Comparison of ENCODE assay signal across 1 cellular context in the genomic region with DNA sequence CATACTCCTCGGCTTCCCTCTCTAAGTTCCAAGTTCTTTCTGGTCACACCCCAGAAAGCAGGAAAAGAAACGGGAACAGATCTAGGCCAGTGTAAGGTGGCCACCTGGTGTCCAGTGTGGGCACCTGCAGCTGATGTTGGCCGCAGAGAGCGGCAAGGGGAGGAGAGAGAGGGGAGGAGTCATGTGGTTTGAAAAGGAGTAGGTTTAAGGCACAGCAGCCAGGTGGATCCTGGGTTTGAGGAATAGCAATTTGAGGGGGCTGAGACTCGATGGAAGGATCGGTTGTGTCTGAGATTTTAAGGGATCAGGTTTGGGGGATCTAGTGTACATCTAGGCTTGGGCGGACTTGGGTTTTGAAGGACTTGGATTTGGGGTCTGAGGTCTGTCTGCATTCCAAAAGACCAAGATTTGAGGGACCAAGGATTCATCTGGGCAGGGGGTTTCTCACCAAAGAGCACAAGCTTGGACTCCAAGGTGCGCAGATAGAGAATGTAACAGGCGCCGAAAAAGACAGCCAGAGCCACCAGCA.
TF ChIP-seq lines count a peak whose summit lies in the region.

No MANE protein-coding gene starts in this region.

TF ChIP-seq in K562, 482 proteins besides CTCF, POLR2A, EP300 and RAD21 (continued from another document and continues in another):
- TF ChIP-seq ZNF24 (IDR thresholded peaks at IDR 0.05) (no peak), SPI1 (IDR thresholded peaks at IDR 0.05; ENCODE audit: borderline replicate concordance, low read depth, low read length) (peak; percentile 62; the same call in 1 of the 2 replicates), ARID2 (IDR thresholded peaks at IDR 0.05) (peak; percentile 78; the same call in 1 of the 2 replicates), BHLHE40 (IDR thresholded peaks at IDR 0.05; ENCODE audit: low read length) (0 out of 2 replicates have a peak, but pooled peaks have one; percentile 24), NELFE (IDR thresholded peaks at IDR 0.05; ENCODE audit: insufficient read depth, insufficient read length) (no peak), FOSL1 (tag; conservative IDR thresholded peaks at IDR 0.05) (no peak), CREB1 (IDR thresholded peaks at IDR 0.05) (no peak), CREB1 (CRISPR knock-in tag; IDR thresholded peaks at IDR 0.05) (peak; percentile 9; the same call in 1 of the 2 replicates), TCF3 (CRISPR knock-in tag; IDR thresholded peaks at IDR 0.05) (no peak), ESRRA (IDR thresholded peaks at IDR 0.05; ENCODE audit: borderline replicate concordance, low read depth) (peak; percentile 13; the same call in 1 of the 2 replicates), ZEB2 (IDR thresholded peaks at IDR 0.05) (peak; percentile 45; the same call in 1 of the 2 replicates), LARP7 (IDR thresholded peaks at IDR 0.05) (0 out of 2 replicates have a peak, but pooled peaks have one; percentile 14), ZKSCAN8 (CRISPR knock-in tag; IDR thresholded peaks at IDR 0.05) (no peak), RHOXF2B (CRISPR knock-in tag; conservative IDR thresholded peaks at IDR 0.05) (no peak), SMARCE1 (IDR thresholded peaks at IDR 0.05) (0 out of 2 replicates have a peak, but pooled peaks have one; percentile 24), ZFP1 (CRISPR knock-in tag; IDR thresholded peaks at IDR 0.05) (no peak), SNIP1 (IDR thresholded peaks at IDR 0.05; ENCODE audit: low read depth) (no peak), DACH1 (IDR thresholded peaks at IDR 0.05; ENCODE audit: partially characterized antibody) (peak; percentile 65), CTBP1 (IDR thresholded peaks at IDR 0.05; ENCODE audit: borderline replicate concordance) (0 out of 2 replicates have a peak, but pooled peaks have one; percentile 27), MYC (IDR thresholded peaks at IDR 0.05; ENCODE audit: low read depth, low read length) (peak; percentile 68), MYC (CRISPR knock-in tag; IDR thresholded peaks at IDR 0.05; ENCODE audit: borderline replicate concordance, low read depth) (no peak), ATF7 (IDR thresholded peaks at IDR 0.05) (0 out of 2 replicates have a peak, but pooled peaks have one; percentile 18), HCFC1 (IDR thresholded peaks at IDR 0.05; ENCODE audit: low read depth, low read length) (peak; percentile 38), KLF16 (IDR thresholded peaks at IDR 0.05) (peak; percentile 72), PHTF2 (CRISPR knock-in tag; IDR thresholded peaks at IDR 0.05) (no peak), PTRF (tag; IDR thresholded peaks at IDR 0.05) (no peak), SMARCA4 (IDR thresholded peaks at IDR 0.05) (0 out of 2 replicates have a peak, but pooled peaks have one; percentile 40), ARNT (IDR thresholded peaks at IDR 0.05) (peak in 1 of 2 experiments; percentile 48; a peak in 1 of 4 replicates), ELF4 (CRISPR knock-in tag; IDR thresholded peaks at IDR 0.05) (no peak), TEAD4 (IDR thresholded peaks at IDR 0.05; ENCODE audit: low read length) (0 out of 2 replicates have a peak, but pooled peaks have one; percentile 27), TEAD4 (CRISPR knock-in tag; IDR thresholded peaks at IDR 0.05; ENCODE audit: borderline replicate concordance) (no peak)
- TF ChIP-seq, protein P1, sequence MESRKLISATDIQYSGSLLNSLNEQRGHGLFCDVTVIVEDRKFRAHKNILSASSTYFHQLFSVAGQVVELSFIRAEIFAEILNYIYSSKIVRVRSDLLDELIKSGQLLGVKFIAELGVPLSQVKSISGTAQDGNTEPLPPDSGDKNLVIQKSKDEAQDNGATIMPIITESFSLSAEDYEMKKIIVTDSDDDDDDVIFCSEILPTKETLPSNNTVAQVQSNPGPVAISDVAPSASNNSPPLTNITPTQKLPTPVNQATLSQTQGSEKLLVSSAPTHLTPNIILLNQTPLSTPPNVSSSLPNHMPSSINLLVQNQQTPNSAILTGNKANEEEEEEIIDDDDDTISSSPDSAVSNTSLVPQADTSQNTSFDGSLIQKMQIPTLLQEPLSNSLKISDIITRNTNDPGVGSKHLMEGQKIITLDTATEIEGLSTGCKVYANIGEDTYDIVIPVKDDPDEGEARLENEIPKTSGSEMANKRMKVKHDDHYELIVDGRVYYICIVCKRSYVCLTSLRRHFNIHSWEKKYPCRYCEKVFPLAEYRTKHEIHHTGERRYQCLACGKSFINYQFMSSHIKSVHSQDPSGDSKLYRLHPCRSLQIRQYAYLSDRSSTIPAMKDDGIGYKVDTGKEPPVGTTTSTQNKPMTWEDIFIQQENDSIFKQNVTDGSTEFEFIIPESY (CRISPR knock-in tag; IDR thresholded peaks at IDR 0.05), result 0 out of 2 replicates have a peak, but pooled peaks have one; percentile 57
- TF ChIP-seq, protein P2, sequence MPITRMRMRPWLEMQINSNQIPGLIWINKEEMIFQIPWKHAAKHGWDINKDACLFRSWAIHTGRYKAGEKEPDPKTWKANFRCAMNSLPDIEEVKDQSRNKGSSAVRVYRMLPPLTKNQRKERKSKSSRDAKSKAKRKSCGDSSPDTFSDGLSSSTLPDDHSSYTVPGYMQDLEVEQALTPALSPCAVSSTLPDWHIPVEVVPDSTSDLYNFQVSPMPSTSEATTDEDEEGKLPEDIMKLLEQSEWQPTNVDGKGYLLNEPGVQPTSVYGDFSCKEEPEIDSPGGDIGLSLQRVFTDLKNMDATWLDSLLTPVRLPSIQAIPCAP (CRISPR knock-in tag; IDR thresholded peaks at IDR 0.05; ENCODE audit: borderline replicate concordance), result no peak
- TF ChIP-seq, protein P3, sequence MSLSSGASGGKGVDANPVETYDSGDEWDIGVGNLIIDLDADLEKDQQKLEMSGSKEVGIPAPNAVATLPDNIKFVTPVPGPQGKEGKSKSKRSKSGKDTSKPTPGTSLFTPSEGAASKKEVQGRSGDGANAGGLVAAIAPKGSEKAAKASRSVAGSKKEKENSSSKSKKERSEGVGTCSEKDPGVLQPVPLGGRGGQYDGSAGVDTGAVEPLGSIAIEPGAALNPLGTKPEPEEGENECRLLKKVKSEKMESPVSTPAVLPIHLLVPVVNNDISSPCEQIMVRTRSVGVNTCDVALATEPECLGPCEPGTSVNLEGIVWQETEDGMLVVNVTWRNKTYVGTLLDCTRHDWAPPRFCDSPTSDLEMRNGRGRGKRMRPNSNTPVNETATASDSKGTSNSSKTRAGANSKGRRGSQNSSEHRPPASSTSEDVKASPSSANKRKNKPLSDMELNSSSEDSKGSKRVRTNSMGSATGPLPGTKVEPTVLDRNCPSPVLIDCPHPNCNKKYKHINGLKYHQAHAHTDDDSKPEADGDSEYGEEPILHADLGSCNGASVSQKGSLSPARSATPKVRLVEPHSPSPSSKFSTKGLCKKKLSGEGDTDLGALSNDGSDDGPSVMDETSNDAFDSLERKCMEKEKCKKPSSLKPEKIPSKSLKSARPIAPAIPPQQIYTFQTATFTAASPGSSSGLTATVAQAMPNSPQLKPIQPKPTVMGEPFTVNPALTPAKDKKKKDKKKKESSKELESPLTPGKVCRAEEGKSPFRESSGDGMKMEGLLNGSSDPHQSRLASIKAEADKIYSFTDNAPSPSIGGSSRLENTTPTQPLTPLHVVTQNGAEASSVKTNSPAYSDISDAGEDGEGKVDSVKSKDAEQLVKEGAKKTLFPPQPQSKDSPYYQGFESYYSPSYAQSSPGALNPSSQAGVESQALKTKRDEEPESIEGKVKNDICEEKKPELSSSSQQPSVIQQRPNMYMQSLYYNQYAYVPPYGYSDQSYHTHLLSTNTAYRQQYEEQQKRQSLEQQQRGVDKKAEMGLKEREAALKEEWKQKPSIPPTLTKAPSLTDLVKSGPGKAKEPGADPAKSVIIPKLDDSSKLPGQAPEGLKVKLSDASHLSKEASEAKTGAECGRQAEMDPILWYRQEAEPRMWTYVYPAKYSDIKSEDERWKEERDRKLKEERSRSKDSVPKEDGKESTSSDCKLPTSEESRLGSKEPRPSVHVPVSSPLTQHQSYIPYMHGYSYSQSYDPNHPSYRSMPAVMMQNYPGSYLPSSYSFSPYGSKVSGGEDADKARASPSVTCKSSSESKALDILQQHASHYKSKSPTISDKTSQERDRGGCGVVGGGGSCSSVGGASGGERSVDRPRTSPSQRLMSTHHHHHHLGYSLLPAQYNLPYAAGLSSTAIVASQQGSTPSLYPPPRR (CRISPR knock-in tag; IDR thresholded peaks at IDR 0.05; ENCODE audit: borderline replicate concordance), result no peak
- TF ChIP-seq, protein P4, sequence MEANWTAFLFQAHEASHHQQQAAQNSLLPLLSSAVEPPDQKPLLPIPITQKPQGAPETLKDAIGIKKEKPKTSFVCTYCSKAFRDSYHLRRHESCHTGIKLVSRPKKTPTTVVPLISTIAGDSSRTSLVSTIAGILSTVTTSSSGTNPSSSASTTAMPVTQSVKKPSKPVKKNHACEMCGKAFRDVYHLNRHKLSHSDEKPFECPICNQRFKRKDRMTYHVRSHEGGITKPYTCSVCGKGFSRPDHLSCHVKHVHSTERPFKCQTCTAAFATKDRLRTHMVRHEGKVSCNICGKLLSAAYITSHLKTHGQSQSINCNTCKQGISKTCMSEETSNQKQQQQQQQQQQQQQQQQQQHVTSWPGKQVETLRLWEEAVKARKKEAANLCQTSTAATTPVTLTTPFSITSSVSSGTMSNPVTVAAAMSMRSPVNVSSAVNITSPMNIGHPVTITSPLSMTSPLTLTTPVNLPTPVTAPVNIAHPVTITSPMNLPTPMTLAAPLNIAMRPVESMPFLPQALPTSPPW (CRISPR knock-in tag; IDR thresholded peaks at IDR 0.05), result peak; percentile 39
- TF ChIP-seq, protein P5, sequence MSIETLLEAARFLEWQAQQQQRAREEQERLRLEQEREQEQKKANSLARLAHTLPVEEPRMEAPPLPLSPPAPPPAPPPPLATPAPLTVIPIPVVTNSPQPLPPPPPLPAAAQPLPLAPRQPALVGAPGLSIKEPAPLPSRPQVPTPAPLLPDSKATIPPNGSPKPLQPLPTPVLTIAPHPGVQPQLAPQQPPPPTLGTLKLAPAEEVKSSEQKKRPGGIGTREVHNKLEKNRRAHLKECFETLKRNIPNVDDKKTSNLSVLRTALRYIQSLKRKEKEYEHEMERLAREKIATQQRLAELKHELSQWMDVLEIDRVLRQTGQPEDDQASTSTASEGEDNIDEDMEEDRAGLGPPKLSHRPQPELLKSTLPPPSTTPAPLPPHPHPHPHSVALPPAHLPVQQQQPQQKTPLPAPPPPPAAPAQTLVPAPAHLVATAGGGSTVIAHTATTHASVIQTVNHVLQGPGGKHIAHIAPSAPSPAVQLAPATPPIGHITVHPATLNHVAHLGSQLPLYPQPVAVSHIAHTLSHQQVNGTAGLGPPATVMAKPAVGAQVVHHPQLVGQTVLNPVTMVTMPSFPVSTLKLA (conservative IDR thresholded peaks at IDR 0.05), result peak in 1 of 2 experiments; percentile 46; a peak in 2 of 4 replicates
- TF ChIP-seq, protein P6, sequence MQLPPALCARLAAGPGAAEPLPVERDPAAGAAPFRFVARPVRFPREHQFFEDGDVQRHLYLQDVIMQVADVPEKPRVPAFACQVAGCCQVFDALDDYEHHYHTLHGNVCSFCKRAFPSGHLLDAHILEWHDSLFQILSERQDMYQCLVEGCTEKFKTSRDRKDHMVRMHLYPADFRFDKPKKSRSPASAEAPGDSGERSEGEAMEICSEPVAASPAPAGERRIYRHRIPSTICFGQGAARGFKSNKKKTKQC (CRISPR knock-in tag; IDR thresholded peaks at IDR 0.05), result no peak
- TF ChIP-seq, protein P7, sequence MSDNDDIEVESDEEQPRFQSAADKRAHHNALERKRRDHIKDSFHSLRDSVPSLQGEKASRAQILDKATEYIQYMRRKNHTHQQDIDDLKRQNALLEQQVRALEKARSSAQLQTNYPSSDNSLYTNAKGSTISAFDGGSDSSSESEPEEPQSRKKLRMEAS (CRISPR knock-in tag; IDR thresholded peaks at IDR 0.05), result 0 out of 2 replicates have a peak, but pooled peaks have one; percentile 37
- TF ChIP-seq, protein P8, sequence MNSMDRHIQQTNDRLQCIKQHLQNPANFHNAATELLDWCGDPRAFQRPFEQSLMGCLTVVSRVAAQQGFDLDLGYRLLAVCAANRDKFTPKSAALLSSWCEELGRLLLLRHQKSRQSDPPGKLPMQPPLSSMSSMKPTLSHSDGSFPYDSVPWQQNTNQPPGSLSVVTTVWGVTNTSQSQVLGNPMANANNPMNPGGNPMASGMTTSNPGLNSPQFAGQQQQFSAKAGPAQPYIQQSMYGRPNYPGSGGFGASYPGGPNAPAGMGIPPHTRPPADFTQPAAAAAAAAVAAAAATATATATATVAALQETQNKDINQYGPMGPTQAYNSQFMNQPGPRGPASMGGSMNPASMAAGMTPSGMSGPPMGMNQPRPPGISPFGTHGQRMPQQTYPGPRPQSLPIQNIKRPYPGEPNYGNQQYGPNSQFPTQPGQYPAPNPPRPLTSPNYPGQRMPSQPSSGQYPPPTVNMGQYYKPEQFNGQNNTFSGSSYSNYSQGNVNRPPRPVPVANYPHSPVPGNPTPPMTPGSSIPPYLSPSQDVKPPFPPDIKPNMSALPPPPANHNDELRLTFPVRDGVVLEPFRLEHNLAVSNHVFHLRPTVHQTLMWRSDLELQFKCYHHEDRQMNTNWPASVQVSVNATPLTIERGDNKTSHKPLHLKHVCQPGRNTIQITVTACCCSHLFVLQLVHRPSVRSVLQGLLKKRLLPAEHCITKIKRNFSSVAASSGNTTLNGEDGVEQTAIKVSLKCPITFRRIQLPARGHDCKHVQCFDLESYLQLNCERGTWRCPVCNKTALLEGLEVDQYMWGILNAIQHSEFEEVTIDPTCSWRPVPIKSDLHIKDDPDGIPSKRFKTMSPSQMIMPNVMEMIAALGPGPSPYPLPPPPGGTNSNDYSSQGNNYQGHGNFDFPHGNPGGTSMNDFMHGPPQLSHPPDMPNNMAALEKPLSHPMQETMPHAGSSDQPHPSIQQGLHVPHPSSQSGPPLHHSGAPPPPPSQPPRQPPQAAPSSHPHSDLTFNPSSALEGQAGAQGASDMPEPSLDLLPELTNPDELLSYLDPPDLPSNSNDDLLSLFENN (IDR thresholded peaks at IDR 0.05; ENCODE audit: low read depth in 2 of 2, low read length in 2 of 2), result peak in 1 of 2 experiments; percentile 28; a peak in 1 of 4 replicates
- TF ChIP-seq, protein P9, sequence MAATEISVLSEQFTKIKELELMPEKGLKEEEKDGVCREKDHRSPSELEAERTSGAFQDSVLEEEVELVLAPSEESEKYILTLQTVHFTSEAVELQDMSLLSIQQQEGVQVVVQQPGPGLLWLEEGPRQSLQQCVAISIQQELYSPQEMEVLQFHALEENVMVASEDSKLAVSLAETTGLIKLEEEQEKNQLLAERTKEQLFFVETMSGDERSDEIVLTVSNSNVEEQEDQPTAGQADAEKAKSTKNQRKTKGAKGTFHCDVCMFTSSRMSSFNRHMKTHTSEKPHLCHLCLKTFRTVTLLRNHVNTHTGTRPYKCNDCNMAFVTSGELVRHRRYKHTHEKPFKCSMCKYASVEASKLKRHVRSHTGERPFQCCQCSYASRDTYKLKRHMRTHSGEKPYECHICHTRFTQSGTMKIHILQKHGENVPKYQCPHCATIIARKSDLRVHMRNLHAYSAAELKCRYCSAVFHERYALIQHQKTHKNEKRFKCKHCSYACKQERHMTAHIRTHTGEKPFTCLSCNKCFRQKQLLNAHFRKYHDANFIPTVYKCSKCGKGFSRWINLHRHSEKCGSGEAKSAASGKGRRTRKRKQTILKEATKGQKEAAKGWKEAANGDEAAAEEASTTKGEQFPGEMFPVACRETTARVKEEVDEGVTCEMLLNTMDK (IDR thresholded peaks at IDR 0.05; ENCODE audit: borderline replicate concordance, insufficient read depth, low read depth, low read length, poor library complexity, severe bottlenecking), result no peak
- TF ChIP-seq, protein P10, sequence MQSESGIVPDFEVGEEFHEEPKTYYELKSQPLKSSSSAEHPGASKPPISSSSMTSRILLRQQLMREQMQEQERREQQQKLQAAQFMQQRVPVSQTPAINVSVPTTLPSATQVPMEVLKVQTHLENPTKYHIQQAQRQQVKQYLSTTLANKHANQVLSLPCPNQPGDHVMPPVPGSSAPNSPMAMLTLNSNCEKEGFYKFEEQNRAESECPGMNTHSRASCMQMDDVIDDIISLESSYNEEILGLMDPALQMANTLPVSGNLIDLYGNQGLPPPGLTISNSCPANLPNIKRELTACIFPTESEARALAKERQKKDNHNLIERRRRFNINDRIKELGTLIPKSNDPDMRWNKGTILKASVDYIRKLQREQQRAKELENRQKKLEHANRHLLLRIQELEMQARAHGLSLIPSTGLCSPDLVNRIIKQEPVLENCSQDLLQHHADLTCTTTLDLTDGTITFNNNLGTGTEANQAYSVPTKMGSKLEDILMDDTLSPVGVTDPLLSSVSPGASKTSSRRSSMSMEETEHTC (IDR thresholded peaks at IDR 0.05), result peak; percentile 47; the same call in 1 of the 2 replicates
